In genomic region chr13:110245421-110245899, GRCh38 we compare ENCODE assay signal across 15 cellular contexts.
DNase-seq lines count a peak whose midpoint lies in the region; ATAC-seq and TF ChIP-seq lines count a peak whose summit lies in the region.
"Had no signal": no experiment of that assay in that cellular context is flagged by ENCODE, and none has a peak within 500 bp of the region (broad histone marks: within the 10 kb centered on the region; RNA-seq: fewer than 3 reads in every experiment).

No MANE protein-coding gene starts in this region.

- peaks cover 0 to 94% of the 10 kb centered on the region in 2 donors for H3K4me1 ChIP-seq in right atrium auricular region
- no peaks in the 10 kb centered on the region for H3K4me1 ChIP-seq in prostate gland (replicated peaks)

- DNase-seq in right atrium auricular region (ENCODE audit: low spot score) (no peak), Right ventricle myocardium inferior (ENCODE audit: missing footprints) (no peak), fibroblast of gingiva (ENCODE audit: low read depth) (peak; percentile 68), prostate gland (ENCODE audit: low spot score) (no peak), superior temporal gyrus (ENCODE audit: extremely low spot score) (no peak)
- DNase-seq in stimulated activated CD4-positive, alpha-beta T cell treated with anti-CD3 and anti-CD28 coated beads, Interleukin-4, amount 100 ng/mL, for 24 hours, result no peak
- DNase-seq in stimulated activated effector memory CD8-positive, alpha-beta T cell treated with anti-CD3 and anti-CD28 coated beads, Interleukin-12 subunit alpha, Interleukin-12 subunit beta, amount 100 ng/mL, for 72 hours (ENCODE audit: low spot score in 2 of 2), result no peak
- no peak for DNase-seq in stimulated activated CD4-positive, alpha-beta T cell treated with anti-CD3 and anti-CD28 coated beads, Interleukin-2, amount 100 ng/mL, for 48 hours
- DNase-seq: activated CD8-positive, alpha-beta memory T cell treated with anti-CD3 and anti-CD28 coated beads, Interleukin-2, amount 50 U/mL, for 48 hours; activated naive CD4-positive, alpha-beta T cell treated with anti-CD3 and anti-CD28 coated beads, Interleukin-2, amount 50 U/mL, for 16 hours; NCI-H1417 treated with DMSO at 0.1 percent for 48 hours; NCI-H345 had no signal

- H3K36me3 ChIP-seq in right atrium auricular region (peaks cover 12% of the 10 kb centered on the region), prostate gland (no peaks in the 10 kb centered on the region)

- peak overlapping the region; percentile 81 to 84 for H3K27ac ChIP-seq in right atrium auricular region
- H3K27ac ChIP-seq in prostate gland, result peak overlapping the region; percentile 20 to 48

- no peak overlapping the region for H3K27ac Mint-ChIP-seq in stimulated activated effector memory CD8-positive, alpha-beta T cell treated with anti-CD3 and anti-CD28 coated beads, Interleukin-12 subunit alpha, Interleukin-12 subunit beta, amount 100 ng/mL, for 72 hours
- H3K27ac Mint-ChIP-seq: stimulated activated memory B cell treated with anti-CD40 and anti-IgM and Interleukin-4, amounts not matched to agents 10 μg/mL and 1 μg/mL and 100 μg/mL, for 72 hours; WTC11 had no signal

- no peak for TF ChIP-seq POLR2A in prostate gland (IDR thresholded peaks at IDR 0.05)

- H3K4me3 ChIP-seq in right atrium auricular region (no peak overlapping the region), prostate gland (no peak overlapping the region)
- H3K4me3 ChIP-seq: K562 had no signal

- H3K36me3 Mint-ChIP-seq in stimulated activated effector memory CD8-positive, alpha-beta T cell treated with anti-CD3 and anti-CD28 coated beads, Interleukin-12 subunit alpha, Interleukin-12 subunit beta, amount 100 ng/mL, for 72 hours, result no peaks in the 10 kb centered on the region
- H3K36me3 Mint-ChIP-seq: stimulated activated memory B cell treated with anti-CD40 and anti-IgM and Interleukin-4, amounts not matched to agents 10 μg/mL and 1 μg/mL and 100 μg/mL, for 72 hours; WTC11 had no signal

- intact Hi-C loops in Right ventricle myocardium inferior (cut with DNase I) (no loop called here), prostate gland (cut with DNase I) (loop anchor here (5.0 kb wide), 2 partner anchors 47 to 167 kb away; no protein-coding TSS in a partner anchor)

- WGBS in prostate gland, result 87% methylated on average over 7 of the region's 7 CpGs

- no peaks in the 10 kb centered on the region for H3K4me1 Mint-ChIP-seq in stimulated activated effector memory CD8-positive, alpha-beta T cell treated with anti-CD3 and anti-CD28 coated beads, Interleukin-12 subunit alpha, Interleukin-12 subunit beta, amount 100 ng/mL, for 72 hours
- H3K4me1 Mint-ChIP-seq: stimulated activated memory B cell treated with anti-CD40 and anti-IgM and Interleukin-4, amounts not matched to agents 10 μg/mL and 1 μg/mL and 100 μg/mL, for 72 hours had no signal

- no peaks in the 10 kb centered on the region for H3K9me3 Mint-ChIP-seq in stimulated activated effector memory CD8-positive, alpha-beta T cell treated with anti-CD3 and anti-CD28 coated beads, Interleukin-12 subunit alpha, Interleukin-12 subunit beta, amount 100 ng/mL, for 72 hours
- H3K9me3 Mint-ChIP-seq: stimulated activated memory B cell treated with anti-CD40 and anti-IgM and Interleukin-4, amounts not matched to agents 10 μg/mL and 1 μg/mL and 100 μg/mL, for 72 hours; WTC11 had no signal

- no peak for ATAC-seq in Right ventricle myocardium inferior
- ATAC-seq in stimulated activated effector memory CD8-positive, alpha-beta T cell treated with anti-CD3 and anti-CD28 coated beads, Interleukin-12 subunit alpha, Interleukin-12 subunit beta, amount 100 ng/mL, for 72 hours, result no peak
- ATAC-seq: K562; stimulated activated memory B cell treated with anti-CD40 and anti-IgM and Interleukin-4, amounts not matched to agents 10 μg/mL and 1 μg/mL and 100 μg/mL, for 72 hours; WTC11 had no signal

- H3K27me3 ChIP-seq in right atrium auricular region (no peaks in the 10 kb centered on the region), prostate gland (replicated peaks; ENCODE audit: insufficient read depth) (no peaks in the 10 kb centered on the region)

- H3K9me3 ChIP-seq in right atrium auricular region (no peaks in the 10 kb centered on the region), prostate gland (no peaks in the 10 kb centered on the region)

- no peak for TF ChIP-seq CTCF in right atrium auricular region (IDR thresholded peaks at IDR 0.05)
- TF ChIP-seq CTCF in prostate gland (IDR thresholded peaks at IDR 0.05), result no peak

- no peak overlapping the region for H3K4me3 Mint-ChIP-seq in stimulated activated effector memory CD8-positive, alpha-beta T cell treated with anti-CD3 and anti-CD28 coated beads, Interleukin-12 subunit alpha, Interleukin-12 subunit beta, amount 100 ng/mL, for 72 hours
- H3K4me3 Mint-ChIP-seq: stimulated activated memory B cell treated with anti-CD40 and anti-IgM and Interleukin-4, amounts not matched to agents 10 μg/mL and 1 μg/mL and 100 μg/mL, for 72 hours; WTC11 had no signal
